In the genomic region with DNA sequence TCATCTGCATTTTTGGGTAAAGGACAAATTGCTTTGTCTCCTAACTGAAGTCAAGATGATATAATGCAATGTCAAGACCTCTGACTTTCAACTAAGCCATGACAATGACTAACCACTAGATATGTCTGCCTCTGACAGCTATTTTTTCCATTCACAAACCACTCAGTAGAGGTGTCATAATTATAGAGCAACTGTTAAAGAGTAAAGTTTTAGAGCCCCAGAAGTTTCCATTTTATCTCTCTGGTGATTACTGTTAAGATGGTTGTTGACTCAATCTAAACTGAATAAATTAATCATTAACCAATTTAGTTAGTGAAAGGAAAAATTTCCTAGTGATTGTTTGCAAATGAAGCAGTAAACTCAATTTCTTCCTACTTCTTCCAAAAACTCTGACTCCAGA, we compare ENCODE assay signal across 21 cellular contexts.
DNase-seq lines count a peak whose midpoint lies in the region; ATAC-seq and TF ChIP-seq lines count a peak whose summit lies in the region.
"Had no signal": no experiment of that assay in that cellular context is flagged by ENCODE, and none has a peak within 500 bp of the region (broad histone marks: within the 10 kb centered on the region; RNA-seq: fewer than 3 reads in every experiment).

No MANE protein-coding gene starts in this region.

- H3K9me3 Mint-ChIP-seq in activated CD4-positive, alpha-beta T cell treated with anti-CD3 and anti-CD28 coated beads, Interleukin-2, amount 10 ng/mL, durations not matched to agents 24 days and 14 days: no peaks in the 10 kb centered on the region
- peaks cover 3% of the 10 kb centered on the region for H3K9me3 Mint-ChIP-seq in WTC11

- POLR2A ChIA-PET in WTC11 (lab: Charles Lee): no interaction called here

- CTCF ChIA-PET in WTC11 (lab: Charles Lee): no interaction called here

- H3K9me3 ChIP-seq in body of pancreas: no peaks in the 10 kb centered on the region
- H3K9me3 ChIP-seq in left lung: no peaks in the 10 kb centered on the region

- H3K27me3 Mint-ChIP-seq in activated CD4-positive, alpha-beta T cell treated with anti-CD3 and anti-CD28 coated beads, Interleukin-2, amount 10 ng/mL, durations not matched to agents 24 days and 14 days: no peaks in the 10 kb centered on the region
- no peaks in the 10 kb centered on the region for H3K27me3 Mint-ChIP-seq in WTC11 (ENCODE audit: low read depth)
- H3K27me3 Mint-ChIP-seq: B cell, IgD-negative memory B cell had no signal

- ATAC-seq in body of pancreas (peak; percentile 50), left lung (peak; percentile 42), WTC11 (no peak), HG03520 (IDR thresholded peaks at IDR 0.05; ENCODE audit: unreplicated experiment) (no peak)

- in situ Hi-C loops in Caki2 (cut with HindIII; ENCODE audit: low pct_unique_long_range_greater_than_20kb, low sequenced_read_pairs): no loop called here

- peak overlapping the region; percentile 31; the same call in 1 of the 2 replicates for H3K27ac ChIP-seq in 22Rv1
- no peak overlapping the region for H3K27ac ChIP-seq in body of pancreas
- H3K27ac ChIP-seq in left lung: no peak overlapping the region
- H3K27ac ChIP-seq: HL-60, PC-9 had no signal

- H3K4me1 ChIP-seq in body of pancreas: peaks cover 19% of the 10 kb centered on the region
- H3K4me1 ChIP-seq in left lung: no peaks in the 10 kb centered on the region

- DNase-seq in Caki2 (ENCODE audit: low read depth) (peak; percentile 42), body of pancreas (no peak), left lung (no peak), WTC11 (ENCODE audit: low spot score) (no peak), 8988T (no peak)
- no peak for DNase-seq in activated CD4-positive, alpha-beta T cell treated with anti-CD3 and anti-CD28 coated beads, Interleukin-2, amount 10 ng/mL, durations not matched to agents 24 days and 14 days
- DNase-seq: GF-D8, H7, HFFc6, Karpas-422, NCI-H1048, NCI-H1436, NCI-H1930, NCI-H345, NCI-H526, PC-9 had no signal

- no peak for TF ChIP-seq POLR2A in body of pancreas (IDR thresholded peaks at IDR 0.05)

- H3K27me3 ChIP-seq in body of pancreas: no peaks in the 10 kb centered on the region
- no peaks in the 10 kb centered on the region for H3K27me3 ChIP-seq in left lung

- TF ChIP-seq CTCF in 22Rv1 (IDR thresholded peaks at IDR 0.05) (no peak), body of pancreas (IDR thresholded peaks at IDR 0.05) (no peak), left lung (IDR thresholded peaks at IDR 0.05) (no peak), WTC11 (IDR thresholded peaks at IDR 0.05) (no peak)

- no peak overlapping the region for H3K4me3 Mint-ChIP-seq in activated CD4-positive, alpha-beta T cell treated with anti-CD3 and anti-CD28 coated beads, Interleukin-2, amount 10 ng/mL, durations not matched to agents 24 days and 14 days
- no peak overlapping the region for H3K4me3 Mint-ChIP-seq in WTC11
- H3K4me3 Mint-ChIP-seq: B cell, HFFc6, IgD-negative memory B cell had no signal

- no peaks in the 10 kb centered on the region for H3K4me1 Mint-ChIP-seq in activated CD4-positive, alpha-beta T cell treated with anti-CD3 and anti-CD28 coated beads, Interleukin-2, amount 10 ng/mL, durations not matched to agents 24 days and 14 days
- peaks cover 4% of the 10 kb centered on the region; the same call in 1 of the 2 replicates for H3K4me1 Mint-ChIP-seq in WTC11
- H3K4me1 Mint-ChIP-seq: B cell, IgD-negative memory B cell had no signal

- intact Hi-C loops in body of pancreas (cut with DNase I) (no loop called here), left lung (cut with DNase I) (no loop called here)
- intact Hi-C loops in activated CD4-positive, alpha-beta T cell treated with anti-CD3 and anti-CD28 coated beads, Interleukin-2, amount 10 ng/mL, durations not matched to agents 24 days and 14 days (cut with micrococcal nuclease): no loop called here

- no peak overlapping the region for H3K4me3 ChIP-seq in body of pancreas
- H3K4me3 ChIP-seq in left lung: no peak overlapping the region
- H3K4me3 ChIP-seq: PC-9 had no signal

- H3K36me3 Mint-ChIP-seq in activated CD4-positive, alpha-beta T cell treated with anti-CD3 and anti-CD28 coated beads, Interleukin-2, amount 10 ng/mL, durations not matched to agents 24 days and 14 days (ENCODE audit: low read depth): no peaks in the 10 kb centered on the region
- H3K36me3 Mint-ChIP-seq in WTC11: no peaks in the 10 kb centered on the region
- H3K36me3 Mint-ChIP-seq: IgD-negative memory B cell had no signal

- H3K36me3 ChIP-seq in body of pancreas (replicated peaks in 1 of 2; ENCODE audit: insufficient read depth in 1 of 2, low read depth in 2 of 2): no peaks in the 10 kb centered on the region
- H3K36me3 ChIP-seq in left lung: no peaks in the 10 kb centered on the region

- no peak overlapping the region for H3K27ac Mint-ChIP-seq in activated CD4-positive, alpha-beta T cell treated with anti-CD3 and anti-CD28 coated beads, Interleukin-2, amount 10 ng/mL, durations not matched to agents 24 days and 14 days
- no peak overlapping the region for H3K27ac Mint-ChIP-seq in WTC11
- H3K27ac Mint-ChIP-seq: B cell, HFFc6, IgD-negative memory B cell had no signal

TF ChIP-seq in WTC11, 78 proteins besides CTCF, POLR2A, EP300 and RAD21:
- TF ChIP-seq NR2C2 (CRISPR knock-in tag; IDR thresholded peaks at IDR 0.05) (no peak), HMGA2 (CRISPR knock-in tag; IDR thresholded peaks at IDR 0.05) (no peak), NFE2L1 (CRISPR knock-in tag; IDR thresholded peaks at IDR 0.05) (no peak), GTF2I (CRISPR knock-in tag; conservative IDR thresholded peaks at IDR 0.05) (no peak), E2F4 (CRISPR knock-in tag; IDR thresholded peaks at IDR 0.05; ENCODE audit: borderline replicate concordance, low read depth) (no peak), AR (CRISPR knock-in tag; IDR thresholded peaks at IDR 0.05) (no peak), ZNF396 (CRISPR knock-in tag; IDR thresholded peaks at IDR 0.05; ENCODE audit: borderline replicate concordance) (no peak)

Comparison
In these comparisons a context has a peak if more than half of its experiments do, and no peak if none do; other contexts are left out.
1. ATAC-seq: peak in body of pancreas (single experiment) and left lung (single experiment); none in WTC11 (single experiment) and HG03520 (single experiment).